ENCODE assay signal across 14 cellular contexts in genomic region chr22:47309946-47310345, GRCh38.
"Had no signal": no experiment of that assay in that cellular context is flagged by ENCODE, and none has a peak within 500 bp of the region (broad histone marks: within the 10 kb centered on the region; RNA-seq: fewer than 3 reads in every experiment).

No MANE protein-coding gene starts in this region.

- ATAC-seq: naive thymus-derived CD4-positive, alpha-beta T cell; right cardiac atrium had no signal

- H3K9me3 ChIP-seq: uterus had no signal

- H3K36me3 ChIP-seq: uterus had no signal

- H3K4me1 Mint-ChIP-seq: nephron progenitor cell had no signal

- H3K4me1 ChIP-seq: uterus had no signal

- H3K4me3 Mint-ChIP-seq: naive thymus-derived CD4-positive, alpha-beta T cell; nephron progenitor cell had no signal

- H3K27ac Mint-ChIP-seq: naive thymus-derived CD4-positive, alpha-beta T cell; nephron progenitor cell; progenitor cell of endocrine pancreas had no signal

- H3K27me3 Mint-ChIP-seq: progenitor cell of endocrine pancreas had no signal

- DNase-seq: dermis blood vessel endothelial cell; foreskin melanocyte; head of caudate nucleus; hippocampal formation; mesendoderm; naive thymus-derived CD4-positive, alpha-beta T cell; nephron progenitor cell; right cardiac atrium; small intestine; stimulated activated CD4-positive, alpha-beta T cell treated with anti-CD3 and anti-CD28 coated beads, Interleukin-2, amount 100 ng/mL, for 48 hours; stimulated activated naive CD4-positive, alpha-beta T cell treated with Interleukin-2 at 50 U/mL for 16 hours; trophoblast cell; uterus had no signal

- H3K27ac ChIP-seq: uterus had no signal

- H3K4me3 ChIP-seq: uterus had no signal

- H3K27me3 ChIP-seq: uterus had no signal
